In the genomic region with DNA sequence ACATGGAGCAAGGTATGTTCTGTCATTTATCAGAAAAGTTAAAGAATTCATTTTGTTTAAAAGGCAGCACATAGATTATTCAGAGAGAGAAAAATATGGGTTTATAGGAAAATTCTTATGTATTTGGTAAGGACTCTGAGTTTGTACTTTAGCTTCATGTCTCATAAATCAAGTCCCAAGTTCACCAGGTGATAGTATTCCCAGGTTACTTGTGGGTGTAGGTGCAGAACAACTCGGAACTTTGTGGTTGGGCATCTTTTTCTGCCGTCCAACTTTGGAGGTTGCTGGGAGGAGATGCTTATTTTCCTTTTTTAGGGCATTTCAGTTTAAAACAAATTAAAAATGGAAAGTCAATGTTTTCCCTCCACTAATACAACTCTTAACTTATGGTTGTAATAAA, we compare ENCODE assay signal across 18 cellular contexts.
"Had no signal": no experiment of that assay in that cellular context is flagged by ENCODE, and none has a peak within 500 bp of the region (broad histone marks: within the 10 kb centered on the region; RNA-seq: fewer than 3 reads in every experiment).

No MANE protein-coding gene starts in this region.

- H3K36me3 Mint-ChIP-seq: activated CD4-positive, alpha-beta memory T cell treated with anti-CD3 and anti-CD28 coated beads for 36 hours; activated CD8-positive, alpha-beta memory T cell treated with anti-CD3 and anti-CD28 coated beads, Interleukin-2, amount 10 ng/mL, durations not matched to agents 7 days and 5 days had no signal

- H3K4me1 Mint-ChIP-seq: activated CD8-positive, alpha-beta memory T cell treated with anti-CD3 and anti-CD28 coated beads, Interleukin-2, amount 10 ng/mL, durations not matched to agents 7 days and 5 days; central memory CD8-positive, alpha-beta T cell; stimulated activated naive CD8-positive, alpha-beta T cell treated with anti-CD3 and anti-CD28 coated beads, Interleukin-15, amount 100 ng/mL, for 72 hours had no signal

- H3K27ac ChIP-seq: colonic mucosa, esophagus muscularis mucosa, neural progenitor cell, psoas muscle, right lobe of liver, thoracic aorta, upper lobe of right lung had no signal

- DNase-seq: activated B cell treated with CpG ODN at 0.5 μM for 24 hours; activated CD4-positive, alpha-beta memory T cell treated with anti-CD3 and anti-CD28 coated beads for 36 hours; activated CD4-positive, alpha-beta T cell treated with anti-CD3 and anti-CD28 coated beads for 4 hours; activated CD8-positive, alpha-beta memory T cell treated with anti-CD3 and anti-CD28 coated beads, Interleukin-2, amount 10 ng/mL, durations not matched to agents 7 days and 5 days; colonic mucosa; mammary epithelial cell; naive B cell; psoas muscle; right lobe of liver; stimulated activated CD4-positive, alpha-beta T cell treated with anti-CD3 and anti-CD28 coated beads, Interleukin-4, amount 100 ng/mL, for 1 hour; stimulated activated naive CD8-positive, alpha-beta T cell treated with anti-CD3 and anti-CD28 coated beads, Interleukin-15, amount 100 ng/mL, for 72 hours; upper lobe of right lung had no signal

- H3K4me2 ChIP-seq: neural progenitor cell, smooth muscle cell had no signal

- H3K9me3 Mint-ChIP-seq: activated B cell treated with CpG ODN at 0.5 μM for 24 hours; activated CD4-positive, alpha-beta memory T cell treated with anti-CD3 and anti-CD28 coated beads for 36 hours; central memory CD8-positive, alpha-beta T cell; stimulated activated naive CD8-positive, alpha-beta T cell treated with anti-CD3 and anti-CD28 coated beads, Interleukin-15, amount 100 ng/mL, for 72 hours had no signal

- H3K27ac Mint-ChIP-seq: activated B cell treated with CpG ODN at 0.5 μM for 24 hours; activated CD4-positive, alpha-beta memory T cell treated with anti-CD3 and anti-CD28 coated beads for 36 hours; activated CD8-positive, alpha-beta memory T cell treated with anti-CD3 and anti-CD28 coated beads, Interleukin-2, amount 10 ng/mL, durations not matched to agents 7 days and 5 days; activated naive CD8-positive, alpha-beta T cell; naive B cell; neural progenitor cell; stimulated activated naive CD8-positive, alpha-beta T cell treated with anti-CD3 and anti-CD28 coated beads, Interleukin-15, amount 100 ng/mL, for 72 hours had no signal

- H3K9me3 ChIP-seq: colonic mucosa, esophagus muscularis mucosa, right lobe of liver, thoracic aorta, upper lobe of right lung had no signal

- H3K36me3 ChIP-seq: colonic mucosa, esophagus muscularis mucosa, neural progenitor cell, right lobe of liver, thoracic aorta, upper lobe of right lung had no signal

- H3K27me3 ChIP-seq: colonic mucosa, esophagus muscularis mucosa, neural progenitor cell, right lobe of liver, upper lobe of right lung had no signal

- H3K9ac ChIP-seq: neural progenitor cell had no signal

- H3K27me3 Mint-ChIP-seq: activated B cell treated with CpG ODN at 0.5 μM for 24 hours; stimulated activated naive CD8-positive, alpha-beta T cell treated with anti-CD3 and anti-CD28 coated beads, Interleukin-15, amount 100 ng/mL, for 72 hours had no signal

- H3K4me3 ChIP-seq: colonic mucosa, esophagus muscularis mucosa, neural progenitor cell, psoas muscle, right lobe of liver, smooth muscle cell, thoracic aorta, upper lobe of right lung had no signal

- H3K4me3 Mint-ChIP-seq: activated B cell treated with CpG ODN at 0.5 μM for 24 hours; activated CD4-positive, alpha-beta memory T cell treated with anti-CD3 and anti-CD28 coated beads for 36 hours; activated CD8-positive, alpha-beta memory T cell treated with anti-CD3 and anti-CD28 coated beads, Interleukin-2, amount 10 ng/mL, durations not matched to agents 7 days and 5 days; activated naive CD8-positive, alpha-beta T cell; central memory CD8-positive, alpha-beta T cell; naive B cell; neural progenitor cell; stimulated activated naive CD8-positive, alpha-beta T cell treated with anti-CD3 and anti-CD28 coated beads, Interleukin-15, amount 100 ng/mL, for 72 hours had no signal

- H3K4me1 ChIP-seq: colonic mucosa, psoas muscle, upper lobe of right lung had no signal
